Comparison of ENCODE assay signal across 8 cellular contexts in genomic region chr9:69168709-69169217, GRCh38. TPM values are rescaled to one million over a fixed set of nuclear protein-coding genes. Genes with fewer than 3 reads are reported as not detected.
DNase-seq lines count a peak whose midpoint lies in the region; ATAC-seq and TF ChIP-seq lines count a peak whose summit lies in the region.

No MANE protein-coding gene starts in this region.

- no peaks in the 10 kb centered on the region for H3K9me3 ChIP-seq in liver (ENCODE audit: control insufficient read depth in 4 of 4, low read length in 3 of 4)

- no peaks in the 10 kb centered on the region for H3K27me3 ChIP-seq in liver (ENCODE audit: control insufficient read depth in 4 of 4, insufficient read depth in 4 of 4, low read length in 3 of 4)

- H3K9ac ChIP-seq in liver (ENCODE audit: low read depth in 1 of 2, low read length in 2 of 2) = peak overlapping the region in 1 of 2 donors; percentile 20

- peak; percentile 31 for TF ChIP-seq RAD21 in liver (IDR thresholded peaks at IDR 0.05)

- H3K36me3 Mint-ChIP-seq in activated T-cell treated with anti-CD3 and anti-CD28 coated beads, Interleukin-2, amount 50 U/mL, for 4 hours (ENCODE audit: insufficient read depth) = no peaks in the 10 kb centered on the region

- H3K4me1 ChIP-seq in liver (ENCODE audit: control insufficient read depth in 4 of 4, insufficient read depth in 4 of 4, low read length in 3 of 4) = peaks cover 6 to 41% (median 19%) of the 10 kb centered on the region in 4 donors

- 27% methylated on average over 13 of the region's 13 CpGs for WGBS in liver

- peak overlapping the region; percentile 51 to 57 (median 56) for H3K4me3 ChIP-seq in liver (ENCODE audit: low read depth in 1 of 3, low read length in 3 of 3)

- peaks cover 17% of the 10 kb centered on the region for H3K4me1 Mint-ChIP-seq in activated T-cell treated with anti-CD3 and anti-CD28 coated beads, Interleukin-2, amount 50 U/mL, for 4 hours (ENCODE audit: low read depth)

- no peaks in the 10 kb centered on the region for H3K9me3 Mint-ChIP-seq in activated T-cell treated with anti-CD3 and anti-CD28 coated beads, Interleukin-2, amount 50 U/mL, for 4 hours

- H3K27me3 Mint-ChIP-seq in activated T-cell treated with anti-CD3 and anti-CD28 coated beads, Interleukin-2, amount 50 U/mL, for 4 hours (ENCODE audit: low read depth) = peaks cover 26% of the 10 kb centered on the region

- peaks cover 0 to 2% (median 0%) of the 10 kb centered on the region in 4 donors for H3K36me3 ChIP-seq in liver (ENCODE audit: control insufficient read depth in 4 of 4, insufficient read depth in 3 of 4, low read depth in 1 of 4, low read length in 3 of 4)

- H3K27ac ChIP-seq in liver (ENCODE audit: low read depth in 1 of 2, low read length in 2 of 2) = peak overlapping the region; percentile 3 to 71

- peak overlapping the region; percentile 77 for H3K4me3 Mint-ChIP-seq in activated T-cell treated with anti-CD3 and anti-CD28 coated beads, Interleukin-2, amount 50 U/mL, for 4 hours

- DNase-seq in EH (ENCODE audit: low read depth) (peak; percentile 19), NCI-H2029 (lab: John Stamatoyannopoulos, UW) (peak; percentile 88), T1000 (lab: John Stamatoyannopoulos, UW) (no peak)
- DNase-seq in activated T-cell treated with anti-CD3 and anti-CD28 coated beads, Interleukin-2, amount 50 U/mL, for 4 hours = peak; percentile 23

- TF ChIP-seq CTCF in liver (IDR thresholded peaks at IDR 0.05; ENCODE audit: low read depth, low read length, missing input control) = no peak

- peak; percentile 42 for ATAC-seq in GM21786 (IDR thresholded peaks at IDR 0.05; ENCODE audit: unreplicated experiment)
- peak; percentile 85 to 89 for ATAC-seq in activated T-cell treated with anti-CD3 and anti-CD28 coated beads, Interleukin-2, amount 50 U/mL, for 4 hours
- ATAC-seq in GM19397 (IDR thresholded peaks at IDR 0.05; ENCODE audit: unreplicated experiment) = no peak
- no peak for ATAC-seq in GM18520 (IDR thresholded peaks at IDR 0.05; ENCODE audit: unreplicated experiment)

TF ChIP-seq in liver, 16 proteins besides CTCF, POLR2A, EP300 and RAD21:
- peak; percentile 40 to 72 for TF ChIP-seq HNF4A (conservative IDR thresholded peaks at IDR 0.05)
- TF ChIP-seq NR2F2 (IDR thresholded peaks at IDR 0.05) = no peak
- TF ChIP-seq EGR1 (IDR thresholded peaks at IDR 0.05; ENCODE audit: low read depth in 2 of 2) = peak in 1 of 2 donors; percentile 50
- TF ChIP-seq TAF1 (conservative IDR thresholded peaks at IDR 0.05) = no peak
- TF ChIP-seq, protein P1, sequence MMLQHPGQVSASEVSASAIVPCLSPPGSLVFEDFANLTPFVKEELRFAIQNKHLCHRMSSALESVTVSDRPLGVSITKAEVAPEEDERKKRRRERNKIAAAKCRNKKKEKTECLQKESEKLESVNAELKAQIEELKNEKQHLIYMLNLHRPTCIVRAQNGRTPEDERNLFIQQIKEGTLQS (IDR thresholded peaks at IDR 0.05) = peak; percentile 23
- peak; percentile 83 for TF ChIP-seq FOXA1 (IDR thresholded peaks at IDR 0.05)
- TF ChIP-seq SP1 (IDR thresholded peaks at IDR 0.05) = peak; percentile 58
- TF ChIP-seq FOXA2 (IDR thresholded peaks at IDR 0.05) = peak; percentile 88
- peak; percentile 48 to 77 for TF ChIP-seq RXRA (IDR thresholded peaks at IDR 0.05)
- TF ChIP-seq HNF4G (IDR thresholded peaks at IDR 0.05) = no peak
- TF ChIP-seq JUND (IDR thresholded peaks at IDR 0.05) = peak in 1 of 2 donors; percentile 78
- TF ChIP-seq MAX (IDR thresholded peaks at IDR 0.05) = peak; percentile 58
- TF ChIP-seq YY1 (IDR thresholded peaks at IDR 0.05) = peak; percentile 52
- no peak for TF ChIP-seq GABPA (IDR thresholded peaks at IDR 0.05 in 1 of 2, conservative IDR thresholded peaks at IDR 0.05 in 1 of 2)
- TF ChIP-seq ZBTB33 (IDR thresholded peaks at IDR 0.05) = no peak
- TF ChIP-seq, protein P2, sequence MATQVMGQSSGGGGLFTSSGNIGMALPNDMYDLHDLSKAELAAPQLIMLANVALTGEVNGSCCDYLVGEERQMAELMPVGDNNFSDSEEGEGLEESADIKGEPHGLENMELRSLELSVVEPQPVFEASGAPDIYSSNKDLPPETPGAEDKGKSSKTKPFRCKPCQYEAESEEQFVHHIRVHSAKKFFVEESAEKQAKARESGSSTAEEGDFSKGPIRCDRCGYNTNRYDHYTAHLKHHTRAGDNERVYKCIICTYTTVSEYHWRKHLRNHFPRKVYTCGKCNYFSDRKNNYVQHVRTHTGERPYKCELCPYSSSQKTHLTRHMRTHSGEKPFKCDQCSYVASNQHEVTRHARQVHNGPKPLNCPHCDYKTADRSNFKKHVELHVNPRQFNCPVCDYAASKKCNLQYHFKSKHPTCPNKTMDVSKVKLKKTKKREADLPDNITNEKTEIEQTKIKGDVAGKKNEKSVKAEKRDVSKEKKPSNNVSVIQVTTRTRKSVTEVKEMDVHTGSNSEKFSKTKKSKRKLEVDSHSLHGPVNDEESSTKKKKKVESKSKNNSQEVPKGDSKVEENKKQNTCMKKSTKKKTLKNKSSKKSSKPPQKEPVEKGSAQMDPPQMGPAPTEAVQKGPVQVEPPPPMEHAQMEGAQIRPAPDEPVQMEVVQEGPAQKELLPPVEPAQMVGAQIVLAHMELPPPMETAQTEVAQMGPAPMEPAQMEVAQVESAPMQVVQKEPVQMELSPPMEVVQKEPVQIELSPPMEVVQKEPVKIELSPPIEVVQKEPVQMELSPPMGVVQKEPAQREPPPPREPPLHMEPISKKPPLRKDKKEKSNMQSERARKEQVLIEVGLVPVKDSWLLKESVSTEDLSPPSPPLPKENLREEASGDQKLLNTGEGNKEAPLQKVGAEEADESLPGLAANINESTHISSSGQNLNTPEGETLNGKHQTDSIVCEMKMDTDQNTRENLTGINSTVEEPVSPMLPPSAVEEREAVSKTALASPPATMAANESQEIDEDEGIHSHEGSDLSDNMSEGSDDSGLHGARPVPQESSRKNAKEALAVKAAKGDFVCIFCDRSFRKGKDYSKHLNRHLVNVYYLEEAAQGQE (IDR thresholded peaks at IDR 0.05) = no peak

RNA-seq across cellular contexts. Expression of gene TJP2, which starts 5.3 kb away (rescaled TPM):
- total RNA-seq in activated T-cell treated with anti-CD3 and anti-CD28 coated beads, Interleukin-2, amount 50 U/mL, for 4 hours = 1 to 10 TPM; 3.1 to 5.8 (median 4.1) TPM
- 10 to 100 TPM; 40.9 to 74.0 TPM for total RNA-seq in liver
- 10 to 100 TPM; 23.2 to 24.3 TPM for polyA plus RNA-seq in liver

Comparison
In these comparisons a context has a peak if more than half of its experiments do, and no peak if none do; other contexts are left out.
1. ATAC-seq: peak in GM21786 (single experiment) and activated T-cell treated with anti-CD3 and anti-CD28 coated beads, Interleukin-2, amount 50 U/mL, for 4 hours (2 of 2); none in GM19397 (single experiment) and GM18520 (single experiment).
2. RNA of gene TJP2, which starts 5.3 kb away (total RNA-seq): 40.9 to 74.0 TPM in liver; 3.1 to 5.8 TPM in activated T-cell treated with anti-CD3 and anti-CD28 coated beads, Interleukin-2, amount 50 U/mL, for 4 hours; every median in the first group is over 4 times any median in the second.